24 cellular contexts compared by ENCODE assay signal in genomic region chr1:243763806-243764205, GRCh38.
"Had no signal": no experiment of that assay in that cellular context is flagged by ENCODE, and none has a peak within 500 bp of the region (broad histone marks: within the 10 kb centered on the region; RNA-seq: fewer than 3 reads in every experiment).

No MANE protein-coding gene starts in this region.

- H3K4me3 ChIP-seq: heart left ventricle, pancreas, prostate gland, skin epidermis, thoracic aorta had no signal

- ATAC-seq: activated CD8-positive, alpha-beta memory T cell treated with anti-CD3 and anti-CD28 coated beads, Interleukin-2, amount 10 ng/mL, durations not matched to agents 7 days and 5 days; activated CD8-positive, alpha-beta T cell treated with anti-CD3 and anti-CD28 coated beads, Interleukin-2, amount 10 ng/mL, durations not matched to agents 7 days and 5 days; activated naive CD8-positive, alpha-beta T cell treated with anti-CD3 and anti-CD28 coated beads, Interleukin-2, amount 50 U/mL, for 24 hours; heart left ventricle; naive thymus-derived CD4-positive, alpha-beta T cell; pancreas; sciatic nerve; stimulated activated effector memory CD8-positive, alpha-beta T cell treated with anti-CD3 and anti-CD28 coated beads, Interleukin-12 subunit alpha, Interleukin-12 subunit beta, amount 100 ng/mL, for 72 hours; WTC11 had no signal

- DNase-seq: activated CD4-positive, alpha-beta T cell treated with anti-CD3 and anti-CD28 coated beads, Interleukin-2, amount 50 U/mL, for 1 hour; activated CD8-positive, alpha-beta memory T cell treated with anti-CD3 and anti-CD28 coated beads, Interleukin-2, amount 10 ng/mL, durations not matched to agents 7 days and 5 days; activated CD8-positive, alpha-beta T cell treated with anti-CD3 and anti-CD28 coated beads, Interleukin-2, amount 10 ng/mL, durations not matched to agents 7 days and 5 days; activated naive CD8-positive, alpha-beta T cell treated with anti-CD3 and anti-CD28 coated beads, Interleukin-2, amount 50 U/mL, for 24 hours; activated T-cell treated with anti-CD3 and anti-CD28 coated beads, Interleukin-2, amount 50 U/mL, for 48 hours; central memory CD4-positive, alpha-beta T cell; dorsolateral prefrontal cortex; effector memory CD4-positive, alpha-beta T cell; foreskin fibroblast; heart left ventricle; hypothalamus; immature natural killer cell; naive thymus-derived CD4-positive, alpha-beta T cell; pancreas; retina; stimulated activated CD4-positive, alpha-beta T cell treated with anti-CD3 and anti-CD28 coated beads, Interleukin-12 subunit alpha, Interleukin-12 subunit beta, amount 100 ng/mL, for 4 hours; stimulated activated CD4-positive, alpha-beta T cell treated with anti-CD3 and anti-CD28 coated beads, Interleukin-4, amount 100 ng/mL, for 24 hours; trophoblast cell had no signal
